Comparison of ENCODE assay signal across 8 cellular contexts in the genomic region with DNA sequence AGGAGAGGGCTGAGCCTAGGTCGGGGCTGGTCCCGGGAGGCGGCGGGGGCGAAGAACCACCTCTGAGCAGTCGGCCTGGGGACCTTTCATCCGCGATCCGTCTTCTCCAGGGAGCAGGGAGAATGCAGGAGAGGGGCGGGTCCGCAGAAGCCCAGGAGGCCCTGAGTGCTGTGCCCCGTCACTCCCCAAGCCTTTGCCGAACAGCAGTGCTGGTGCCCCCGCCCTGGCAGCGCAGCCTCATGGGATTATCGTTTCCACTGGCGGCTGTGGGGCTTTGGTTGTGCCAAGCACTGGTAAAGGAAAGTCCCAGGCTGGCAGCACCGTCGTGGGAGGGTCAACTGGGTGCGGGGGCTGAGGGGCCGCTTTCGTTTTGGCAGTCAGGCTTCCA. TPM values are rescaled to one million over a fixed set of nuclear protein-coding genes. Genes with fewer than 3 reads are reported as not detected.
A peak's percentile ranks its signal among the peaks of the same experiment; 100 is the strongest.
DNase-seq lines count a peak whose midpoint lies in the region; ATAC-seq, FAIRE-seq and TF ChIP-seq lines count a peak whose summit lies in the region.

No MANE protein-coding gene starts in this region.

- no peak for TF ChIP-seq CTCF in activated B cell treated with CpG ODN at 0.5 μM for 24 hours (IDR thresholded peaks at IDR 0.05)
- no peak for TF ChIP-seq CTCF in right atrium auricular region (IDR thresholded peaks at IDR 0.05)

- H3K27me3 Mint-ChIP-seq in activated naive CD4-positive, alpha-beta T cell treated with anti-CD3 and anti-CD28 coated beads for 36 hours (ENCODE audit: low read depth) = no peaks in the 10 kb centered on the region
- no peaks in the 10 kb centered on the region for H3K27me3 Mint-ChIP-seq in activated B cell treated with CpG ODN at 0.5 μM for 24 hours

- H3K4me1 ChIP-seq in right atrium auricular region (peaks cover 0 to 27% of the 10 kb centered on the region in 2 donors), small intestine (ENCODE audit: control insufficient read depth in 2 of 2, insufficient read depth in 1 of 2, low read depth in 1 of 2, low read length in 1 of 2) (peaks cover 0 to 5% of the 10 kb centered on the region in 2 donors)

- ATAC-seq in activated B cell treated with CpG ODN at 0.5 μM for 24 hours (ENCODE audit: low read depth) (no peak), HG02840 (IDR thresholded peaks at IDR 0.05; ENCODE audit: low FRiP score, unreplicated experiment) (no peak)

- H3K36me3 Mint-ChIP-seq in activated naive CD4-positive, alpha-beta T cell treated with anti-CD3 and anti-CD28 coated beads for 36 hours (ENCODE audit: low read depth) = peaks cover 27% of the 10 kb centered on the region
- H3K36me3 Mint-ChIP-seq in activated B cell treated with CpG ODN at 0.5 μM for 24 hours (ENCODE audit: low read depth) = peaks cover 34% of the 10 kb centered on the region

- H3K9me3 ChIP-seq in right atrium auricular region (no peaks in the 10 kb centered on the region), small intestine (ENCODE audit: control insufficient read depth, low read depth) (no peaks in the 10 kb centered on the region)

- CTCF ChIA-PET in activated naive CD4-positive, alpha-beta T cell treated with anti-CD3 and anti-CD28 coated beads for 36 hours (lab: Charles Lee) = no interaction called here
- CTCF ChIA-PET in activated B cell treated with CpG ODN at 0.5 μM for 24 hours (lab: Charles Lee) = no interaction called here

- no peak overlapping the region for H3K27ac Mint-ChIP-seq in activated naive CD4-positive, alpha-beta T cell treated with anti-CD3 and anti-CD28 coated beads for 36 hours
- H3K27ac Mint-ChIP-seq in activated B cell treated with CpG ODN at 0.5 μM for 24 hours = peak overlapping the region; percentile 97

- H3K4me3 Mint-ChIP-seq in activated naive CD4-positive, alpha-beta T cell treated with anti-CD3 and anti-CD28 coated beads for 36 hours = peak overlapping the region; percentile 91
- H3K4me3 Mint-ChIP-seq in activated B cell treated with CpG ODN at 0.5 μM for 24 hours = peak overlapping the region; percentile 93

- intact Hi-C loops in activated naive CD4-positive, alpha-beta T cell treated with anti-CD3 and anti-CD28 coated beads for 36 hours (cut with micrococcal nuclease) = loop anchor here (1.0 kb wide), 2 partner anchors 8 to 190 kb away; a partner anchor contains a TSS
- intact Hi-C loops in activated B cell treated with CpG ODN at 0.5 μM for 24 hours (cut with micrococcal nuclease) = loop anchor here (1.0 to 5.0 kb wide), 2 partner anchors 8 to 190 kb away; a partner anchor contains a TSS

- H3K9me3 Mint-ChIP-seq in activated naive CD4-positive, alpha-beta T cell treated with anti-CD3 and anti-CD28 coated beads for 36 hours = no peaks in the 10 kb centered on the region
- H3K9me3 Mint-ChIP-seq in activated B cell treated with CpG ODN at 0.5 μM for 24 hours = no peaks in the 10 kb centered on the region

- H3K36me3 ChIP-seq in right atrium auricular region = peaks cover 34% of the 10 kb centered on the region
- H3K36me3 ChIP-seq in small intestine (ENCODE audit: control insufficient read depth in 2 of 2, insufficient read depth in 2 of 2, low read length in 2 of 2) = peaks cover 0 to 7% of the 10 kb centered on the region in 2 donors

- no peak for DNase-seq in activated naive CD4-positive, alpha-beta T cell treated with anti-CD3 and anti-CD28 coated beads for 36 hours
- no peak for DNase-seq in activated naive CD4-positive, alpha-beta T cell treated with Interleukin-2 at 50 U/mL for 16 hours
- DNase-seq in activated B cell treated with CpG ODN at 0.5 μM for 24 hours (no peak), right atrium auricular region (ENCODE audit: low spot score) (no peak), small intestine (peak; percentile 30), NCI-H510A (lab: John Stamatoyannopoulos, UW) (no peak), UCSD-AML1 (lab: John Stamatoyannopoulos, UW; ENCODE audit: unreplicated experiment) (no peak)

- H3K4me3 ChIP-seq in right atrium auricular region = peak overlapping the region; percentile 84 to 100
- H3K4me3 ChIP-seq in small intestine (ENCODE audit: low read depth in 1 of 2, low read length in 2 of 2) = peak overlapping the region; percentile 91 to 95

- H3K4me1 Mint-ChIP-seq in activated naive CD4-positive, alpha-beta T cell treated with anti-CD3 and anti-CD28 coated beads for 36 hours (ENCODE audit: low read depth) = peaks cover 28% of the 10 kb centered on the region
- peaks cover 23% of the 10 kb centered on the region for H3K4me1 Mint-ChIP-seq in activated B cell treated with CpG ODN at 0.5 μM for 24 hours

- 2 to 3% (median 3%) methylated on average over 22 of the region's 22 CpGs for WGBS in small intestine, 3 donors

- POLR2A ChIA-PET in activated B cell treated with CpG ODN at 0.5 μM for 24 hours (lab: Charles Lee) = interaction anchor here (1.2 to 2.8 kb wide), 12 partner anchors 9 to 701 kb away, joined by 3 to 58 read pairs (median 10); a partner anchor contains a TSS

- no peak for FAIRE-seq in small intestine (lab: Jason Lieb, UNC)

- H3K27ac ChIP-seq in right atrium auricular region (peak overlapping the region in 1 of 2 donors; percentile 88), small intestine (ENCODE audit: low read depth in 1 of 2, low read length in 1 of 2) (peak overlapping the region in 1 of 2 donors; percentile 94)

- H3K27me3 ChIP-seq in right atrium auricular region (no peaks in the 10 kb centered on the region), small intestine (ENCODE audit: control insufficient read depth in 2 of 2, insufficient read depth in 2 of 2, low read length in 2 of 2) (no peaks in the 10 kb centered on the region)

RNA-seq across cellular contexts. Expression of a gene that starts 0.6 kb away (rescaled TPM):
- total RNA-seq in activated naive CD4-positive, alpha-beta T cell treated with anti-CD3 and anti-CD28 coated beads for 36 hours = 10 to 100 TPM; 36.5 to 38.0 TPM
- total RNA-seq in activated B cell treated with CpG ODN at 0.5 μM for 24 hours = 41.8 and 44.2 TPM in 2 replicates
- 10 to 100 TPM; 22.4 to 35.6 TPM for total RNA-seq in right atrium auricular region
- 10 to 100 TPM; 45.4 to 49.7 (median 45.8) TPM for polyA plus RNA-seq in small intestine

RNA-seq across cellular contexts. Expression of a gene that starts 5.8 kb away (rescaled TPM):
- total RNA-seq in activated naive CD4-positive, alpha-beta T cell treated with anti-CD3 and anti-CD28 coated beads for 36 hours = not detected
- total RNA-seq in activated B cell treated with CpG ODN at 0.5 μM for 24 hours = not detected in 2 replicates
- total RNA-seq in right atrium auricular region = not detected
- polyA plus RNA-seq in small intestine = under 1 TPM in 1 of 3 donors, not detected in 2; 0.18 TPM

RNA-seq across cellular contexts. Expression of a gene that starts 7.9 kb away (rescaled TPM):
- total RNA-seq in activated naive CD4-positive, alpha-beta T cell treated with anti-CD3 and anti-CD28 coated beads for 36 hours = 1,000 to 10,000 TPM; 7,042 to 7,057 TPM
- total RNA-seq in activated B cell treated with CpG ODN at 0.5 μM for 24 hours = 5,116 and 5,913 TPM in 2 replicates
- 1,000 to 10,000 TPM in 1 of 2 donors, 100 to 1,000 TPM in 1; 782 to 1,247 TPM for total RNA-seq in right atrium auricular region
- 1,000 to 10,000 TPM; 1,075 to 4,112 (median 2,213) TPM for polyA plus RNA-seq in small intestine

RNA-seq across cellular contexts. Expression of a gene that starts 8.8 kb away (rescaled TPM):
- total RNA-seq in activated naive CD4-positive, alpha-beta T cell treated with anti-CD3 and anti-CD28 coated beads for 36 hours = not detected
- 0.37 and 0.73 TPM in 2 replicates for total RNA-seq in activated B cell treated with CpG ODN at 0.5 μM for 24 hours
- under 1 TPM in 1 of 2 donors, not detected in 1; 0.30 TPM for total RNA-seq in right atrium auricular region
- polyA plus RNA-seq in small intestine = 10 to 100 TPM in 2 of 3 donors, 1 to 10 TPM in 1; 5.0 to 30.5 (median 16.5) TPM

RNA-seq across cellular contexts. Expression of a gene that starts 11.5 kb away (rescaled TPM):
- 10 to 100 TPM; 29.8 to 30.1 TPM for total RNA-seq in activated naive CD4-positive, alpha-beta T cell treated with anti-CD3 and anti-CD28 coated beads for 36 hours
- total RNA-seq in activated B cell treated with CpG ODN at 0.5 μM for 24 hours = 31.6 and 39.4 TPM in 2 replicates
- total RNA-seq in right atrium auricular region = 10 to 100 TPM; 11.9 to 12.6 TPM
- 100 to 1,000 TPM in 2 of 3 donors, 10 to 100 TPM in 1; 58.0 to 261 (median 131) TPM for polyA plus RNA-seq in small intestine
